19 cellular contexts compared by ENCODE assay signal in genomic region chr3:58039609-58040008, GRCh38. TPM values are rescaled to one million over a fixed set of nuclear protein-coding genes. Genes with fewer than 3 reads are reported as not detected.
DNase-seq lines count a peak whose midpoint lies in the region; ATAC-seq and TF ChIP-seq lines count a peak whose summit lies in the region.
"Had no signal": no experiment of that assay in that cellular context is flagged by ENCODE, and none has a peak within 500 bp of the region (broad histone marks: within the 10 kb centered on the region; RNA-seq: fewer than 3 reads in every experiment).

No MANE protein-coding gene starts in this region.

- in situ Hi-C loops in transverse colon (cut with MboI; ENCODE audit: low pct_ligation_motif_present in 1 of 4, low pct_unique_long_range_greater_than_20kb in 1 of 4, low sequenced_read_pairs in 3 of 4) = no loop called here

- TF ChIP-seq CTCF in gastroesophageal sphincter (IDR thresholded peaks at IDR 0.05) (no peak), transverse colon (IDR thresholded peaks at IDR 0.05) (no peak)

- no peak overlapping the region for H3K4me3 ChIP-seq in NT2/D1 (ENCODE audit: insufficient read length, low read depth)
- H3K4me3 ChIP-seq in gastroesophageal sphincter = no peak overlapping the region
- no peak overlapping the region for H3K4me3 ChIP-seq in transverse colon
- H3K4me3 ChIP-seq: coronary artery had no signal

- H3K9me3 ChIP-seq in NT2/D1 (ENCODE audit: insufficient read depth, low read length) (no peaks in the 10 kb centered on the region), gastroesophageal sphincter (no peaks in the 10 kb centered on the region), transverse colon (no peaks in the 10 kb centered on the region), T-helper 17 cell (ENCODE audit: control insufficient read depth, low read length, poor library complexity, severe bottlenecking) (no peaks in the 10 kb centered on the region)

- no peak overlapping the region for H3K27ac Mint-ChIP-seq in T-helper 17 cell
- H3K27ac Mint-ChIP-seq: CD8-positive, alpha-beta memory T cell had no signal

- no peak overlapping the region for H3K9ac ChIP-seq in NT2/D1 (ENCODE audit: insufficient read length, low read depth)

- H3K27me3 ChIP-seq in NT2/D1 (ENCODE audit: insufficient read depth, insufficient read length) (no peaks in the 10 kb centered on the region), gastroesophageal sphincter (no peaks in the 10 kb centered on the region), transverse colon (no peaks in the 10 kb centered on the region)

- H3K27ac ChIP-seq in gastroesophageal sphincter = peak overlapping the region in 3 of 4 donors; percentile 17 to 71 (median 39)
- H3K27ac ChIP-seq in transverse colon = peak overlapping the region; percentile 58 to 70 (median 64)
- H3K27ac ChIP-seq: coronary artery had no signal

- H3K36me3 Mint-ChIP-seq in T-helper 17 cell (ENCODE audit: low read depth) = no peaks in the 10 kb centered on the region
- H3K36me3 Mint-ChIP-seq: immature natural killer cell, memory B cell had no signal

- intact Hi-C loops in transverse colon (cut with DNase I; ENCODE audit: low total_unique reads) = no loop called here

- 80 to 100% methylated on average over 1 to 2 of the region's 2 CpGs for WGBS in gastroesophageal sphincter (ENCODE audit: low coverage in 1 of 2), 2 donors
- WGBS in transverse colon (ENCODE audit: low coverage in 1 of 2), 2 donors = 57% methylated on average over 2 of the region's 2 CpGs; no CpG with 5 or more reads in 1 of the 2 donors

- TF ChIP-seq EP300 in gastroesophageal sphincter (IDR thresholded peaks at IDR 0.05) (no peak), transverse colon (IDR thresholded peaks at IDR 0.05; ENCODE audit: low read depth) (no peak)

- H3K36me3 ChIP-seq in NT2/D1 (ENCODE audit: insufficient read depth, insufficient read length, low read length) (peaks cover 23% of the 10 kb centered on the region), gastroesophageal sphincter (no peaks in the 10 kb centered on the region), transverse colon (no peaks in the 10 kb centered on the region)

- ATAC-seq in gastroesophageal sphincter (no peak), HG03520 (IDR thresholded peaks at IDR 0.05; ENCODE audit: unreplicated experiment) (no peak), T-helper 17 cell (no peak)
- ATAC-seq: activated CD4-positive, CD25-positive, alpha-beta regulatory T cell treated with anti-CD3 and anti-CD28 coated beads, Interleukin-2, amount 50 U/mL, for 24 hours; HCT116 had no signal

- no peak overlapping the region for H3K4me3 Mint-ChIP-seq in T-helper 17 cell
- H3K4me3 Mint-ChIP-seq: immature natural killer cell; T-helper 1 cell treated with Interleukin-12 subunit alpha and Interleukin-12 subunit beta and Interleukin-4 antibody, amounts not matched to agents 30 μg/mL and 1 μg/mL, for 36 hours had no signal

- no peaks in the 10 kb centered on the region for H3K27me3 Mint-ChIP-seq in T-helper 17 cell
- H3K27me3 Mint-ChIP-seq: CD8-positive, alpha-beta memory T cell; memory B cell had no signal

- H3K4me1 ChIP-seq in NT2/D1 (ENCODE audit: insufficient read depth, insufficient read length) (peaks cover 41% of the 10 kb centered on the region), gastroesophageal sphincter (peaks cover 5 to 100% (median 58%) of the 10 kb centered on the region in 3 donors), transverse colon (peaks cover 42 to 93% (median 77%) of the 10 kb centered on the region in 4 donors)

- peaks cover 30% of the 10 kb centered on the region for H3K4me1 Mint-ChIP-seq in T-helper 17 cell

- DNase-seq in NCI-H1092 treated with DMSO at 0.1 percent for 48 hours (lab: John Stamatoyannopoulos, UW) (peak; percentile 12), NCI-H1092 (lab: John Stamatoyannopoulos, UW) (no peak), NT2/D1 (ENCODE audit: low read depth, low spot score) (peak; percentile 72), transverse colon (no peak), NCI-H1048 (lab: John Stamatoyannopoulos, UW) (no peak), T-helper 17 cell (no peak)
- DNase-seq: activated gamma-delta T cell; CD8-positive, alpha-beta memory T cell; immature natural killer cell; KG1; NCI-H446 treated with DMSO at 0.1 percent for 48 hours; stimulated activated CD4-positive, alpha-beta T cell treated with anti-CD3 and anti-CD28 coated beads, Interleukin-2, amount 100 ng/mL, for 48 hours had no signal

- no peak for TF ChIP-seq POLR2A in gastroesophageal sphincter (IDR thresholded peaks at IDR 0.05)
- TF ChIP-seq POLR2A in transverse colon (IDR thresholded peaks at IDR 0.05) = no peak

RNA-seq across cellular contexts. Expression of gene FLNB, which starts 31.4 kb away (rescaled TPM):
- total RNA-seq in gastroesophageal sphincter (100 to 1,000 TPM in 1 of 4 donors, 10 to 100 TPM in 3; 60.2 to 138 (median 96.2) TPM), transverse colon (100 to 1,000 TPM; 282 to 707 (median 563) TPM), T-helper 17 cell (10 to 100 TPM; 41.1 to 42.5 TPM)

Comparison
In these comparisons a context has a peak if more than half of its experiments do, and no peak if none do; other contexts are left out.
1. DNase-seq: peak in NCI-H1092 treated with DMSO at 0.1 percent for 48 hours (single experiment) and NT2/D1 (single experiment); none in NCI-H1092 (single experiment), transverse colon (single experiment), NCI-H1048 (single experiment) and T-helper 17 cell (0 of 3).